In genomic region chr19:18636183-18636968, GRCh38 we compare ENCODE assay signal across 8 cellular contexts. TPM values are rescaled to one million over a fixed set of nuclear protein-coding genes. Genes with fewer than 3 reads are reported as not detected.
DNase-seq lines count a peak whose midpoint lies in the region; ATAC-seq, FAIRE-seq and TF ChIP-seq lines count a peak whose summit lies in the region.

No MANE protein-coding gene starts in this region.

- DNase-seq in D721Med (ENCODE audit: insufficient read length, low spot score) (peak; percentile 86), OCI-M2 (lab: John Stamatoyannopoulos, UW; ENCODE audit: unreplicated experiment) (peak; percentile 95)
- peak; percentile 100 for DNase-seq in activated T-cell treated with anti-CD3 and anti-CD28 coated beads, Interleukin-2, amount 50 U/mL, for 1 hour
- DNase-seq in stimulated activated CD8-positive, alpha-beta memory T cell treated with anti-CD3 and anti-CD28 coated beads, Interleukin-4, amount 100 ng/mL, for 24 hours (ENCODE audit: low read depth): peak; percentile 96

- no peaks in the 10 kb centered on the region for H3K36me3 Mint-ChIP-seq in IgD-negative memory B cell

- H3K9me3 ChIP-seq in esophagus (ENCODE audit: control insufficient read depth in 2 of 2, insufficient read depth in 1 of 2, low read depth in 1 of 2, low read length in 1 of 2): no peaks in the 10 kb centered on the region
- H3K9me3 ChIP-seq in mucosa of rectum (ENCODE audit: control insufficient read depth in 2 of 2, low read length in 2 of 2): no peaks in the 10 kb centered on the region

- no peak for FAIRE-seq in D721Med (lab: Jason Lieb, UNC)

- peaks cover 0 to 17% of the 10 kb centered on the region in 2 donors for H3K4me1 ChIP-seq in esophagus (ENCODE audit: control insufficient read depth in 2 of 2, insufficient read depth in 2 of 2, low read length in 1 of 2)
- peaks cover 19 to 21% of the 10 kb centered on the region in 2 donors for H3K4me1 ChIP-seq in mucosa of rectum (ENCODE audit: control insufficient read depth in 2 of 2, insufficient read depth in 2 of 2, low read length in 2 of 2)

- peak overlapping the region; percentile 72 to 97 (median 88) for H3K4me3 Mint-ChIP-seq in IgD-negative memory B cell

- peak overlapping the region in 1 of 2 donors; percentile 3 for H3K9ac ChIP-seq in mucosa of rectum (ENCODE audit: low read depth in 1 of 2, low read length in 2 of 2)

- no peaks in the 10 kb centered on the region for H3K27me3 Mint-ChIP-seq in IgD-negative memory B cell

- H3K27ac Mint-ChIP-seq in IgD-negative memory B cell: peak overlapping the region in 2 of 3 donors; percentile 51 to 54

- peaks cover 0 to 17% (median 10%) of the 10 kb centered on the region in 3 donors for H3K4me1 Mint-ChIP-seq in IgD-negative memory B cell

- H3K27ac ChIP-seq in esophagus (ENCODE audit: low read depth in 2 of 2, low read length in 1 of 2) (peak overlapping the region; percentile 63 to 69), mucosa of rectum (ENCODE audit: low read depth in 2 of 2, low read length in 2 of 2) (peak overlapping the region; percentile 64 to 79)

- H3K9me3 Mint-ChIP-seq in IgD-negative memory B cell: no peaks in the 10 kb centered on the region

- ATAC-seq in GM21576 (IDR thresholded peaks at IDR 0.05; ENCODE audit: unreplicated experiment): peak; percentile 84

- no peaks in the 10 kb centered on the region for H3K27me3 ChIP-seq in esophagus (ENCODE audit: control insufficient read depth in 1 of 2, insufficient read depth in 2 of 2, low read length in 2 of 2)
- no peaks in the 10 kb centered on the region for H3K27me3 ChIP-seq in mucosa of rectum (ENCODE audit: control insufficient read depth in 2 of 2, insufficient read depth in 2 of 2, low read length in 2 of 2)

- H3K4me3 ChIP-seq in esophagus (ENCODE audit: low read depth in 1 of 2, low read length in 2 of 2): peak overlapping the region; percentile 41 to 66
- H3K4me3 ChIP-seq in mucosa of rectum (ENCODE audit: low read length in 2 of 2): peak overlapping the region; percentile 57 to 73

- WGBS in esophagus, 2 donors: 2% methylated on average over 41 to 44 of the region's 44 CpGs

- no peak for TF ChIP-seq CTCF in D721Med (IDR thresholded peaks at IDR 0.05; ENCODE audit: insufficient read depth, missing control alignments)

- no peaks in the 10 kb centered on the region for H3K36me3 ChIP-seq in esophagus (ENCODE audit: control insufficient read depth in 2 of 2, insufficient read depth in 2 of 2, low read length in 1 of 2)
- no peaks in the 10 kb centered on the region for H3K36me3 ChIP-seq in mucosa of rectum (ENCODE audit: control insufficient read depth in 2 of 2, insufficient read depth in 2 of 2, low read length in 2 of 2)

RNA-seq across cellular contexts. Expression of gene KLHL26, which starts 0.5 kb away (rescaled TPM):
- polyA plus RNA-seq in IgD-negative memory B cell: 3.2 TPM
- polyA plus RNA-seq in esophagus: 1 to 10 TPM; 1.8 to 2.0 TPM

RNA-seq across cellular contexts. Expression of gene TMEM59L, which starts 23.7 kb away (rescaled TPM):
- polyA plus RNA-seq in IgD-negative memory B cell (not detected), esophagus (under 1 TPM; 0.41 to 0.71 TPM)

RNA-seq across cellular contexts. Expression of gene CRLF1, which starts 29.8 kb away (rescaled TPM):
- polyA plus RNA-seq in IgD-negative memory B cell: 0.38 TPM
- 10 to 100 TPM in 1 of 2 donors, 1 to 10 TPM in 1; 2.8 to 11.1 TPM for polyA plus RNA-seq in esophagus

RNA-seq across cellular contexts. Expression of gene CRTC1, which starts 47.1 kb away (rescaled TPM):
- 1.7 TPM for polyA plus RNA-seq in IgD-negative memory B cell
- polyA plus RNA-seq in esophagus: 1 to 10 TPM; 2.1 to 4.0 TPM

RNA-seq across cellular contexts. Expression of gene REX1BD, which starts 47.8 kb away (rescaled TPM):
- polyA plus RNA-seq in IgD-negative memory B cell: 138 TPM
- polyA plus RNA-seq in esophagus: 10 to 100 TPM; 48.4 to 59.0 TPM

Comparison
In these comparisons a context has a peak if more than half of its experiments do, and no peak if none do; other contexts are left out.
1. Peak in every context shown above with its lines: DNase-seq, ATAC-seq, H3K4me3 ChIP-seq and H3K27ac ChIP-seq.